1 cellular context compared by ENCODE assay signal in genomic region chr15:63598467-63599400, GRCh38.
TF ChIP-seq lines count a peak whose summit lies in the region.

No MANE protein-coding gene starts in this region.

TF ChIP-seq in GM23338, 12 proteins besides CTCF, POLR2A, EP300 and RAD21 (continued from another document):
- TF ChIP-seq, protein P1, sequence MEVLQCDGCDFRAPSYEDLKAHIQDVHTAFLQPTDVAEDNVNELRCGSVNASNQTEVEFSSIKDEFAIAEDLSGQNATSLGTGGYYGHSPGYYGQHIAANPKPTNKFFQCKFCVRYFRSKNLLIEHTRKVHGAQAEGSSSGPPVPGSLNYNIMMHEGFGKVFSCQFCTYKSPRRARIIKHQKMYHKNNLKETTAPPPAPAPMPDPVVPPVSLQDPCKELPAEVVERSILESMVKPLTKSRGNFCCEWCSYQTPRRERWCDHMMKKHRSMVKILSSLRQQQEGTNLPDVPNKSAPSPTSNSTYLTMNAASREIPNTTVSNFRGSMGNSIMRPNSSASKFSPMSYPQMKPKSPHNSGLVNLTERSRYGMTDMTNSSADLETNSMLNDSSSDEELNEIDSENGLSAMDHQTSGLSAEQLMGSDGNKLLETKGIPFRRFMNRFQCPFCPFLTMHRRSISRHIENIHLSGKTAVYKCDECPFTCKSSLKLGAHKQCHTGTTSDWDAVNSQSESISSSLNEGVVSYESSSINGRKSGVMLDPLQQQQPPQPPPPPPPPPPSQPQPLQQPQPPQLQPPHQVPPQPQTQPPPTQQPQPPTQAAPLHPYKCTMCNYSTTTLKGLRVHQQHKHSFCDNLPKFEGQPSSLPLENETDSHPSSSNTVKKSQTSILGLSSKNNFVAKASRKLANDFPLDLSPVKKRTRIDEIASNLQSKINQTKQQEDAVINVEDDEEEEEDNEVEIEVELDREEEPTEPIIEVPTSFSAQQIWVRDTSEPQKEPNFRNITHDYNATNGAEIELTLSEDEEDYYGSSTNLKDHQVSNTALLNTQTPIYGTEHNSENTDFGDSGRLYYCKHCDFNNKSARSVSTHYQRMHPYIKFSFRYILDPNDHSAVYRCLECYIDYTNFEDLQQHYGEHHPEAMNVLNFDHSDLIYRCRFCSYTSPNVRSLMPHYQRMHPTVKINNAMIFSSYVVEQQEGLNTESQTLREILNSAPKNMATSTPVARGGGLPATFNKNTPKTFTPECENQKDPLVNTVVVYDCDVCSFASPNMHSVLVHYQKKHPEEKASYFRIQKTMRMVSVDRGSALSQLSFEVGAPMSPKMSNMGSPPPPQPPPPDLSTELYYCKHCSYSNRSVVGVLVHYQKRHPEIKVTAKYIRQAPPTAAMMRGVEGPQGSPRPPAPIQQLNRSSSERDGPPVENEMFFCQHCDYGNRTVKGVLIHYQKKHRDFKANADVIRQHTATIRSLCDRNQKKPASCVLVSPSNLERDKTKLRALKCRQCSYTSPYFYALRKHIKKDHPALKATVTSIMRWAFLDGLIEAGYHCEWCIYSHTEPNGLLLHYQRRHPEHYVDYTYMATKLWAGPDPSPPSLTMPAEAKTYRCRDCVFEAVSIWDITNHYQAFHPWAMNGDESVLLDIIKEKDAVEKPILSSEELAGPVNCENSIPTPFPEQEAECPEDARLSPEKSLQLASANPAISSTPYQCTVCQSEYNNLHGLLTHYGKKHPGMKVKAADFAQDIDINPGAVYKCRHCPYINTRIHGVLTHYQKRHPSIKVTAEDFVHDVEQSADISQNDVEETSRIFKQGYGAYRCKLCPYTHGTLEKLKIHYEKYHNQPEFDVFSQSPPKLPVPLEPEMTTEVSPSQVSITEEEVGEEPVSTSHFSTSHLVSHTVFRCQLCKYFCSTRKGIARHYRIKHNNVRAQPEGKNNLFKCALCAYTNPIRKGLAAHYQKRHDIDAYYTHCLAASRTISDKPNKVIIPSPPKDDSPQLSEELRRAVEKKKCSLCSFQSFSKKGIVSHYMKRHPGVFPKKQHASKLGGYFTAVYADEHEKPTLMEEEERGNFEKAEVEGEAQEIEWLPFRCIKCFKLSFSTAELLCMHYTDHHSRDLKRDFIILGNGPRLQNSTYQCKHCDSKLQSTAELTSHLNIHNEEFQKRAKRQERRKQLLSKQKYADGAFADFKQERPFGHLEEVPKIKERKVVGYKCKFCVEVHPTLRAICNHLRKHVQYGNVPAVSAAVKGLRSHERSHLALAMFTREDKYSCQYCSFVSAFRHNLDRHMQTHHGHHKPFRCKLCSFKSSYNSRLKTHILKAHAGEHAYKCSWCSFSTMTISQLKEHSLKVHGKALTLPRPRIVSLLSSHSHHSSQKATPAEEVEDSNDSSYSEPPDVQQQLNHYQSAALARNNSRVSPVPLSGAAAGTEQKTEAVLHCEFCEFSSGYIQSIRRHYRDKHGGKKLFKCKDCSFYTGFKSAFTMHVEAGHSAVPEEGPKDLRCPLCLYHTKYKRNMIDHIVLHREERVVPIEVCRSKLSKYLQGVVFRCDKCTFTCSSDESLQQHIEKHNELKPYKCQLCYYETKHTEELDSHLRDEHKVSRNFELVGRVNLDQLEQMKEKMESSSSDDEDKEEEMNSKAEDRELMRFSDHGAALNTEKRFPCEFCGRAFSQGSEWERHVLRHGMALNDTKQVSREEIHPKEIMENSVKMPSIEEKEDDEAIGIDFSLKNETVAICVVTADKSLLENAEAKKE (CRISPR knock-in tag; IDR thresholded peaks at IDR 0.05) = no peak
- no peak for TF ChIP-seq CREB1 (CRISPR knock-in tag; IDR thresholded peaks at IDR 0.05; ENCODE audit: low read depth)
- TF ChIP-seq EZH2 (IDR thresholded peaks at IDR 0.05; ENCODE audit: low read depth, unreplicated experiment) = no peak
